In the genomic region with DNA sequence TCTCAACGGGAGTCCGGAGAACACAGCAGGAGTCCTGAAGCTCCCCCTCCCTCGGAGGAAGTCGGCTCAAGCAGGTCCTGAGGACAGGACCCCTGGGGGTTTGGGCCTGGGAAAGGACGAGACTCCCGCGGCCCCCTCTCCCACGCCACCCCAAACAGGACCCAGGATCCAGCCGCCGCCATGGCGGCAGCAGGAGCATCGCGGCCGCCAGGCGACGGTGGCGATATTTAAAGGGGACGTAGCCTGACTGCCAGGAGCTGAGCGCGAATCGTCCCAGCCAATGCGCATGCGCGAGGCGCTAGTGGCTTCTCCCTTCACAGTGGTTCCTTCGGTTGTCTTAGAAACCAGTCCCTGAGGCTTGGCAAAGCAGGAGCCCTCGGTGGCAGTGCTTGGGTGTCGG, we compare ENCODE assay signal across 8 cellular contexts.
DNase-seq lines count a peak whose midpoint lies in the region; ATAC-seq, FAIRE-seq and TF ChIP-seq lines count a peak whose summit lies in the region.
"Not testable (repeated sequence)": the region's sequence is repeated elsewhere in the genome, so short reads cannot be mapped to it uniquely, and the experiment has no call there.

No MANE protein-coding gene starts in this region.

- H3K4me1 ChIP-seq in H1 (replicated peaks in 1 of 4; ENCODE audit: control insufficient read depth in 3 of 4, insufficient read depth in 4 of 4, low read length in 3 of 4); left lung; gastrocnemius medialis; testis: not testable (repeated sequence)

- H3K9ac ChIP-seq in H1 (replicated peaks in 1 of 4; ENCODE audit: extremely low read depth in 1 of 4, low read depth in 3 of 4, low read length in 3 of 4), result not testable (repeated sequence)

- H3K27me3 Mint-ChIP-seq in activated T-cell treated with anti-CD3 and anti-CD28 coated beads, Interleukin-2, amount 50 U/mL, for 4 hours (ENCODE audit: low read depth), result not testable (repeated sequence)

- not testable (repeated sequence) for H2AFZ ChIP-seq in H1 (ENCODE audit: low read length)

- not testable (repeated sequence) for H2BK5ac ChIP-seq in H1 (ENCODE audit: low read depth, low read length)

- H4K91ac ChIP-seq in H1 (replicated peaks; ENCODE audit: insufficient read length, low read length), result not testable (repeated sequence)

- not testable (repeated sequence) for H2AK5ac ChIP-seq in H1 (ENCODE audit: low read depth, low read length)

- not testable (repeated sequence) for H3K14ac ChIP-seq in H1 (ENCODE audit: insufficient read length)

- H3K9me3 Mint-ChIP-seq in activated T-cell treated with anti-CD3 and anti-CD28 coated beads, Interleukin-2, amount 50 U/mL, for 4 hours, result peaks cover 19% of the 10 kb centered on the region

- CTCF ChIA-PET in H1 (lab: Charles Lee; ENCODE audit: partially characterized antibody), result not testable (repeated sequence)

- not testable (repeated sequence) for H3K79me2 ChIP-seq in H1 (ENCODE audit: control insufficient read depth in 1 of 2, insufficient read depth in 2 of 2, low read length in 2 of 2)

- H3K9me3 ChIP-seq in H1 (ENCODE audit: insufficient read depth in 2 of 2, low read depth in 1 of 2, low read length in 1 of 2), result peaks cover 0 to 46% of the 10 kb centered on the region in 2 experiments; a peak in 2 of 4 replicates
- peaks cover 0 to 23% of the 10 kb centered on the region in 2 donors for H3K9me3 ChIP-seq in left lung
- H3K9me3 ChIP-seq in gastrocnemius medialis, testis: not testable (repeated sequence)

- intact Hi-C loops in left lung (cut with DNase I); gastrocnemius medialis (cut with DNase I; ENCODE audit: low total_unique reads); testis (cut with DNase I; ENCODE audit: low total_unique reads): not testable (repeated sequence)

- POLR2A ChIA-PET in H1 (lab: Charles Lee; ENCODE audit: partially characterized antibody), result not testable (repeated sequence)

- H3K56ac ChIP-seq in H1 (replicated peaks; ENCODE audit: insufficient read length, low read depth, low read length), result not testable (repeated sequence)

- not testable (repeated sequence) for H3K4me2 ChIP-seq in H1 (ENCODE audit: insufficient read depth in 1 of 2, low read depth in 2 of 2, low read length in 2 of 2)

- not testable (repeated sequence) for H3K4me1 Mint-ChIP-seq in activated T-cell treated with anti-CD3 and anti-CD28 coated beads, Interleukin-2, amount 50 U/mL, for 4 hours (ENCODE audit: low read depth)

- not testable (repeated sequence) for H2BK12ac ChIP-seq in H1 (ENCODE audit: low read depth, low read length)

- H3K27ac ChIP-seq in H1 (ENCODE audit: low read depth, low read length); left lung; testis: not testable (repeated sequence)
- H3K27ac ChIP-seq in gastrocnemius medialis, result peak overlapping the region in 1 of 4 donors; percentile 52

- H3K27me3 ChIP-seq in H1 (replicated peaks in 1 of 4; ENCODE audit: control insufficient read depth in 3 of 4, extremely low read depth in 1 of 4, insufficient read depth in 3 of 4, low read length in 3 of 4); left lung; gastrocnemius medialis; testis: not testable (repeated sequence)

- H3K4me3 ChIP-seq in H1 (ENCODE audit: extremely low read depth in 1 of 4, insufficient read depth in 2 of 4, low read depth in 3 of 4, low read length in 4 of 4) (peak overlapping the region in 1 of 4 experiments; percentile 37; a peak in 1 of 8 replicates), left lung (peak overlapping the region; percentile 19 to 28), gastrocnemius medialis (peak overlapping the region; percentile 46 to 53 (median 50)), testis (peak overlapping the region; percentile 26 to 66)

- not testable (repeated sequence) for H3K18ac ChIP-seq in H1 (ENCODE audit: extremely low read depth, low read length)

- not testable (repeated sequence) for TF ChIP-seq EP300 in H1 (IDR thresholded peaks at IDR 0.05; ENCODE audit: borderline replicate concordance in 1 of 2, low read depth in 2 of 2, low read length in 2 of 2)

- H3K23ac ChIP-seq in H1 (ENCODE audit: insufficient read length), result not testable (repeated sequence)

- not testable (repeated sequence) for H2BK120ac ChIP-seq in H1 (replicated peaks; ENCODE audit: low read depth, low read length)

- H3K4me3 Mint-ChIP-seq in activated T-cell treated with anti-CD3 and anti-CD28 coated beads, Interleukin-2, amount 50 U/mL, for 4 hours, result peak overlapping the region; percentile 64

- not testable (repeated sequence) for TF ChIP-seq RAD21 in H1 (IDR thresholded peaks at IDR 0.05 in 1 of 2, conservative IDR thresholded peaks at IDR 0.05 in 1 of 2; ENCODE audit: low read depth in 2 of 2, low read length in 2 of 2)

- H3K23me2 ChIP-seq in H1 (ENCODE audit: low read depth, low read length), result not testable (repeated sequence)

- not testable (repeated sequence) for FAIRE-seq in RCC 7860 (lab: Jason Lieb, UNC); H1 (lab: Jason Lieb, UNC)

- not testable (repeated sequence) for H2BK15ac ChIP-seq in H1 (ENCODE audit: low read length)

- in situ Hi-C loops in G401 (cut with HindIII; ENCODE audit: low sequenced_read_pairs); gastrocnemius medialis (cut with MboI; ENCODE audit: low sequenced_read_pairs in 4 of 4): not testable (repeated sequence)

- not testable (repeated sequence) for H3K36me3 ChIP-seq in H1 (ENCODE audit: control insufficient read depth in 2 of 4, insufficient read depth in 4 of 4, low read length in 3 of 4); left lung; gastrocnemius medialis; testis (ENCODE audit: low read depth, missing control alignments)

- not testable (repeated sequence) for H3K4ac ChIP-seq in H1 (replicated peaks; ENCODE audit: insufficient read length, low read depth, low read length)

- not testable (repeated sequence) for TF ChIP-seq POLR2A in H1 (IDR thresholded peaks at IDR 0.05; ENCODE audit: control extremely low read depth in 1 of 2, low read depth in 2 of 2, low read length in 2 of 2); gastrocnemius medialis (IDR thresholded peaks at IDR 0.05); testis (IDR thresholded peaks at IDR 0.05)

- H4K8ac ChIP-seq in H1 (ENCODE audit: extremely low read depth, insufficient read depth, low read length), result not testable (repeated sequence)

- ATAC-seq in HG02759 (IDR thresholded peaks at IDR 0.05; ENCODE audit: unreplicated experiment) (peak; percentile 91), left lung (peak; percentile 88), gastrocnemius medialis (peak; percentile 56 to 65)
- peak; percentile 95 to 98 for ATAC-seq in activated T-cell treated with anti-CD3 and anti-CD28 coated beads, Interleukin-2, amount 50 U/mL, for 4 hours

- not testable (repeated sequence) for H2BK20ac ChIP-seq in H1 (ENCODE audit: low read length)

- 41% methylated on average over 23 of the region's 28 CpGs; no CpG with 5 or more reads in 1 of the 2 experiments for WGBS in H1 (ENCODE audit: extremely low coverage in 1 of 2, insufficient coverage in 1 of 2, insufficient read length in 1 of 2, insufficient replicate concordance in 2 of 2, low coverage in 1 of 2, low lambda C conversion rate in 2 of 2, missing lambda C conversion rate in 1 of 2), 2 experiments
- WGBS in testis, 2 donors, result 35 to 38% methylated on average over 27 to 28 of the region's 28 CpGs

- not testable (repeated sequence) for H3K36me3 Mint-ChIP-seq in activated T-cell treated with anti-CD3 and anti-CD28 coated beads, Interleukin-2, amount 50 U/mL, for 4 hours (ENCODE audit: insufficient read depth)

- TF ChIP-seq CTCF in H1 (IDR thresholded peaks at IDR 0.05; ENCODE audit: control extremely low read depth in 1 of 3, insufficient read depth in 1 of 3, low read depth in 1 of 3, low read length in 3 of 3); left lung (IDR thresholded peaks at IDR 0.05); gastrocnemius medialis (IDR thresholded peaks at IDR 0.05 in 4 of 5, conservative IDR thresholded peaks at IDR 0.05 in 1 of 5); testis (IDR thresholded peaks at IDR 0.05): not testable (repeated sequence)

- not testable (repeated sequence) for H4K5ac ChIP-seq in H1 (ENCODE audit: insufficient read length, low read depth, low read length)

- H3K79me1 ChIP-seq in H1 (ENCODE audit: low read depth, low read length), result not testable (repeated sequence)

- peak; percentile 77 for DNase-seq in G401 (ENCODE audit: low spot score)
- peak; percentile 18 for DNase-seq in RCC 7860 (ENCODE audit: low spot score)
- DNase-seq in activated T-cell treated with anti-CD3 and anti-CD28 coated beads, Interleukin-2, amount 50 U/mL, for 4 hours, result peak; percentile 67
- DNase-seq in H1 (ENCODE audit: low read depth in 1 of 2, low spot score in 2 of 2), result peak; percentile 36 to 62
- DNase-seq in left lung, result peak; percentile 92 to 96
- DNase-seq in gastrocnemius medialis, result peak; percentile 43 to 60
- DNase-seq in testis, result peak; percentile 88

- H4K20me1 ChIP-seq in H1 (replicated peaks in 1 of 2; ENCODE audit: control insufficient read depth in 1 of 2, insufficient read depth in 2 of 2, low read length in 2 of 2), result not testable (repeated sequence)

TF ChIP-seq in H1, 55 proteins besides CTCF, POLR2A, EP300 and RAD21:
- peak; percentile 43 for TF ChIP-seq NRF1 (IDR thresholded peaks at IDR 0.05; ENCODE audit: low read depth, low read length)
- peak; percentile 22; the same call in 1 of the 2 replicates for TF ChIP-seq YY1 (IDR thresholded peaks at IDR 0.05; ENCODE audit: low read depth, low read length)

Comparison
In these comparisons a context has a peak if more than half of its experiments do, and no peak if none do; other contexts are left out.
1. DNase-seq: peak in every context shown above with its lines; median percentile 94 in left lung; 88 in testis; 77 in G401; 67 in activated T-cell treated with anti-CD3 and anti-CD28 coated beads, Interleukin-2, amount 50 U/mL, for 4 hours; 52 in gastrocnemius medialis; 49 in H1; 18 in RCC 7860.